ENCODE assay signal across 18 cellular contexts in genomic region chr9:90544488-90544887, GRCh38.
DNase-seq lines count a peak whose midpoint lies in the region; ATAC-seq and TF ChIP-seq lines count a peak whose summit lies in the region.
"Had no signal": no experiment of that assay in that cellular context is flagged by ENCODE, and none has a peak within 500 bp of the region (broad histone marks: within the 10 kb centered on the region; RNA-seq: fewer than 3 reads in every experiment).

No MANE protein-coding gene starts in this region.

- H3K4me1 Mint-ChIP-seq in brain: peaks cover 26% of the 10 kb centered on the region
- peaks cover 6% of the 10 kb centered on the region for H3K4me1 Mint-ChIP-seq in mesothelial cell of epicardium
- H3K4me1 Mint-ChIP-seq: CD4-positive, alpha-beta memory T cell had no signal

- H3K27ac Mint-ChIP-seq in brain: peak overlapping the region in 3 of 5 experiments; percentile 79 to 95 (median 84)
- no peak overlapping the region for H3K27ac Mint-ChIP-seq in mesothelial cell of epicardium
- H3K27ac Mint-ChIP-seq: CD4-positive, alpha-beta memory T cell had no signal

- TF ChIP-seq CTCF in brain (conservative IDR thresholded peaks at IDR 0.05): no peak
- TF ChIP-seq CTCF in mesothelial cell of epicardium (IDR thresholded peaks at IDR 0.05; ENCODE audit: unreplicated experiment): no peak

- no peak overlapping the region for H3K4me3 Mint-ChIP-seq in brain
- no peak overlapping the region for H3K4me3 Mint-ChIP-seq in mesothelial cell of epicardium
- H3K4me3 Mint-ChIP-seq: CD4-positive, alpha-beta memory T cell had no signal

- ATAC-seq in GM21390 (IDR thresholded peaks at IDR 0.05; ENCODE audit: unreplicated experiment) (no peak), HG02973 (IDR thresholded peaks at IDR 0.05; ENCODE audit: unreplicated experiment) (no peak)

- H3K9me3 Mint-ChIP-seq in brain: peaks cover 10 to 17% (median 14%) of the 10 kb centered on the region in 5 experiments
- H3K9me3 Mint-ChIP-seq in mesothelial cell of epicardium: peaks cover 14% of the 10 kb centered on the region

- DNase-seq in LHCN-M2 (ENCODE audit: low read depth) (peak; percentile 5), NCI-H1436 (lab: John Stamatoyannopoulos, UW) (peak; percentile 12), NCI-H69 (lab: John Stamatoyannopoulos, UW) (peak; percentile 21), mesothelial cell of epicardium (ENCODE audit: low spot score in 2 of 2, unreplicated experiment in 2 of 2) (no peak), NCI-H2029 treated with DMSO at 0.1 percent for 48 hours (lab: John Stamatoyannopoulos, UW) (no peak)
- DNase-seq: C1 segment of cervical spinal cord; Calu3; CD4-positive, alpha-beta memory T cell; COR-L47; DMS53; DMS79 treated with DMSO at 0.1 percent for 48 hours; GF-D8; GM23248; H7; HCEC 1CT had no signal

- H3K27me3 Mint-ChIP-seq in brain: no peaks in the 10 kb centered on the region
- H3K27me3 Mint-ChIP-seq in mesothelial cell of epicardium (ENCODE audit: low read depth): no peaks in the 10 kb centered on the region

- H3K36me3 Mint-ChIP-seq in brain (no peaks in the 10 kb centered on the region), mesothelial cell of epicardium (no peaks in the 10 kb centered on the region)
- H3K36me3 Mint-ChIP-seq: CD4-positive, alpha-beta memory T cell had no signal

Comparison
In these comparisons a context has a peak if more than half of its experiments do, and no peak if none do; other contexts are left out.
1. DNase-seq: peak in LHCN-M2 (single experiment), NCI-H1436 (single experiment) and NCI-H69 (single experiment); none in mesothelial cell of epicardium (0 of 2) and NCI-H2029 treated with DMSO at 0.1 percent for 48 hours (single experiment).